Comparison of ENCODE assay signal across 12 cellular contexts in the genomic region with DNA sequence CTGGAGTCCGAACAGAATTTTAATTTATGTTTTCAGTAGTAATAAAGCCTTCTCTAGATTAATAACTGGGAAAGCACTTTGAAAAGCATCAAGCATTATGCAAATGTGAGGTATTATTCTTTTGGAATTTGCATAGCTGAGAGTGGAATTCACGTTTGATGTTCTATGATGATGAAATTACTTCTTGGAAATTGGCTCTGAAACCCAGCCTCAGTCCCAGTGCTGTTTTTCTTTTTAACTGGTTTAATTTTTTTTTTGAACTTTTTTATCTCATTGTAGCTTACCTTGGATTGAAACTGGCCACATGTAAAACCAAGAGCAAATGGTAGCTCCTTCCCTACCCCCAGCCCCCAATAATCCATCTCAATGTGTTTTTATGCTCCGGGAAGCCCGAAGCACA. TPM values are rescaled to one million over a fixed set of nuclear protein-coding genes. Genes with fewer than 3 reads are reported as not detected.
DNase-seq lines count a peak whose midpoint lies in the region; ATAC-seq, FAIRE-seq and TF ChIP-seq lines count a peak whose summit lies in the region.
"Had no signal": no experiment of that assay in that cellular context is flagged by ENCODE, and none has a peak within 500 bp of the region (broad histone marks: within the 10 kb centered on the region; RNA-seq: fewer than 3 reads in every experiment).

No MANE protein-coding gene starts in this region.

- H3K36me3 Mint-ChIP-seq in activated naive CD4-positive, alpha-beta T cell treated with anti-CD3 and anti-CD28 coated beads, Interleukin-2, amount 10 ng/mL, durations not matched to agents 7 days and 5 days = peaks cover 14% of the 10 kb centered on the region
- peaks cover 7% of the 10 kb centered on the region for H3K36me3 Mint-ChIP-seq in activated CD4-positive, alpha-beta memory T cell treated with anti-CD3 and anti-CD28 coated beads for 36 hours

- no peaks in the 10 kb centered on the region for H3K27me3 ChIP-seq in right lobe of liver
- H3K27me3 ChIP-seq in thymus (ENCODE audit: control insufficient read depth, insufficient read depth) = no peaks in the 10 kb centered on the region
- H3K27me3 ChIP-seq: pancreas had no signal

- intact Hi-C loops in activated CD4-positive, alpha-beta memory T cell treated with anti-CD3 and anti-CD28 coated beads for 36 hours (cut with micrococcal nuclease) = loop anchor here (2.0 kb wide), 1 partner anchor 25 kb away; no protein-coding TSS in a partner anchor
- intact Hi-C loops in right lobe of liver (cut with DNase I) = no loop called here

- H3K4me1 ChIP-seq in right lobe of liver (no peaks in the 10 kb centered on the region), thymus (ENCODE audit: control insufficient read depth, insufficient read depth, low read length) (peaks cover 3% of the 10 kb centered on the region)

- H3K27me3 Mint-ChIP-seq in activated naive CD4-positive, alpha-beta T cell treated with anti-CD3 and anti-CD28 coated beads, Interleukin-2, amount 10 ng/mL, durations not matched to agents 7 days and 5 days = peaks cover 9% of the 10 kb centered on the region
- H3K27me3 Mint-ChIP-seq in activated CD4-positive, alpha-beta memory T cell treated with anti-CD3 and anti-CD28 coated beads for 36 hours = peaks cover 4% of the 10 kb centered on the region

- no peak for FAIRE-seq in GM12892 (lab: Jason Lieb, UNC)
- FAIRE-seq: pancreas had no signal

- H3K9me3 Mint-ChIP-seq in activated naive CD4-positive, alpha-beta T cell treated with anti-CD3 and anti-CD28 coated beads, Interleukin-2, amount 10 ng/mL, durations not matched to agents 7 days and 5 days = peaks cover 20% of the 10 kb centered on the region
- H3K9me3 Mint-ChIP-seq in activated CD4-positive, alpha-beta memory T cell treated with anti-CD3 and anti-CD28 coated beads for 36 hours = peaks cover 16% of the 10 kb centered on the region

- H3K36me3 ChIP-seq in right lobe of liver (no peaks in the 10 kb centered on the region), thymus (ENCODE audit: control insufficient read depth, insufficient read depth) (no peaks in the 10 kb centered on the region)
- H3K36me3 ChIP-seq: pancreas had no signal

- peaks cover 29% of the 10 kb centered on the region for H3K4me1 Mint-ChIP-seq in activated naive CD4-positive, alpha-beta T cell treated with anti-CD3 and anti-CD28 coated beads, Interleukin-2, amount 10 ng/mL, durations not matched to agents 7 days and 5 days
- peaks cover 28% of the 10 kb centered on the region for H3K4me1 Mint-ChIP-seq in activated CD4-positive, alpha-beta memory T cell treated with anti-CD3 and anti-CD28 coated beads for 36 hours (ENCODE audit: low read depth)

- WGBS in right lobe of liver (ENCODE audit: insufficient coverage, low coverage, low lambda C conversion rate, missing lambda C conversion rate) = 61% methylated on average over 4 of the region's 4 CpGs
- WGBS in thymus = 52% methylated on average over 4 of the region's 4 CpGs

- peak overlapping the region; percentile 79 for H3K27ac Mint-ChIP-seq in activated naive CD4-positive, alpha-beta T cell treated with anti-CD3 and anti-CD28 coated beads, Interleukin-2, amount 10 ng/mL, durations not matched to agents 7 days and 5 days
- H3K27ac Mint-ChIP-seq in activated CD4-positive, alpha-beta memory T cell treated with anti-CD3 and anti-CD28 coated beads for 36 hours = peak overlapping the region; percentile 88

- H3K9me3 ChIP-seq in right lobe of liver = no peaks in the 10 kb centered on the region
- no peaks in the 10 kb centered on the region for H3K9me3 ChIP-seq in thymus (ENCODE audit: control insufficient read depth)
- H3K9me3 ChIP-seq: pancreas had no signal

- H3K4me3 ChIP-seq in right lobe of liver (peak overlapping the region in 2 of 3 donors; percentile 3 to 36), thymus (ENCODE audit: low read length) (peak overlapping the region; percentile 51)

- peak in 1 of 4 donors; percentile 24 for ATAC-seq in right lobe of liver

- peak overlapping the region; percentile 54 for H3K4me3 Mint-ChIP-seq in activated naive CD4-positive, alpha-beta T cell treated with anti-CD3 and anti-CD28 coated beads, Interleukin-2, amount 10 ng/mL, durations not matched to agents 7 days and 5 days
- peak overlapping the region; percentile 73 for H3K4me3 Mint-ChIP-seq in activated CD4-positive, alpha-beta memory T cell treated with anti-CD3 and anti-CD28 coated beads for 36 hours

- CTCF ChIA-PET in activated naive CD4-positive, alpha-beta T cell treated with anti-CD3 and anti-CD28 coated beads, Interleukin-2, amount 10 ng/mL, durations not matched to agents 7 days and 5 days (lab: Charles Lee) = interaction anchor here (1.2 to 2.5 kb wide), 2 partner anchors 9 to 185 kb away, joined by 5 to 9 read pairs; no protein-coding TSS in a partner anchor
- CTCF ChIA-PET in activated CD4-positive, alpha-beta memory T cell treated with anti-CD3 and anti-CD28 coated beads for 36 hours (lab: Charles Lee) = interaction anchor here (1.2 to 1.6 kb wide), 2 partner anchors 175 to 185 kb away, joined by 3 to 7 read pairs; no protein-coding TSS in a partner anchor

- no peak for TF ChIP-seq POLR2A in right lobe of liver (IDR thresholded peaks at IDR 0.05)
- TF ChIP-seq POLR2A in GM12892 (IDR thresholded peaks at IDR 0.05; ENCODE audit: low read depth, low read length) = no peak

- no peak for DNase-seq in activated naive CD4-positive, alpha-beta T cell treated with anti-CD3 and anti-CD28 coated beads, Interleukin-2, amount 10 ng/mL, durations not matched to agents 7 days and 5 days
- DNase-seq in activated naive CD4-positive, alpha-beta T cell treated with Interleukin-2 at 50 U/mL for 16 hours = no peak
- DNase-seq in activated CD4-positive, alpha-beta memory T cell treated with anti-CD3 and anti-CD28 coated beads for 36 hours = no peak
- DNase-seq in right lobe of liver (no peak), GM12892 (ENCODE audit: insufficient read length) (no peak), SHP77 treated with DMSO at 0.1 percent for 48 hours (lab: John Stamatoyannopoulos, UW) (no peak)
- DNase-seq in stimulated activated CD4-positive, alpha-beta T cell treated with anti-CD3 and anti-CD28 coated beads, Interleukin-4, amount 100 ng/mL, for 1 hour = no peak
- DNase-seq: activated CD4-positive, alpha-beta T cell treated with anti-CD3 and anti-CD28 coated beads, Interleukin-2, amount 50 U/mL, for 48 hours; anterior cingulate cortex; NCI-H446 treated with DMSO at 0.1 percent for 48 hours; pancreas had no signal

- H3K27ac ChIP-seq in right lobe of liver (peak overlapping the region in 2 of 3 donors; percentile 13 to 21), thymus (ENCODE audit: low read depth) (no peak overlapping the region)

- TF ChIP-seq CTCF in right lobe of liver (IDR thresholded peaks at IDR 0.05) = no peak

- POLR2A ChIA-PET in activated CD4-positive, alpha-beta memory T cell treated with anti-CD3 and anti-CD28 coated beads for 36 hours (lab: Charles Lee) = interaction anchor here (0.7 to 1.7 kb wide), 2 partner anchors 70 to 86 kb away, joined by 3 to 6 read pairs; no protein-coding TSS in a partner anchor

RNA-seq across cellular contexts. Expression of a gene that starts 1.2 kb away (rescaled TPM):
- 1 to 10 TPM; 4.8 to 5.3 TPM for total RNA-seq in activated CD4-positive, alpha-beta memory T cell treated with anti-CD3 and anti-CD28 coated beads for 36 hours
- 10 to 100 TPM in 4 of 6 experiments, 1 to 10 TPM in 2; 7.6 to 15.6 (median 12.2) TPM for total RNA-seq in right lobe of liver
- polyA plus RNA-seq in thymus = 16.3 TPM
- polyA plus RNA-seq in GM12892 (2012; ENCODE audit: missing spikeins) = 9.2 TPM

RNA-seq across cellular contexts. Expression of a gene that starts 52.5 kb away (rescaled TPM):
- total RNA-seq in activated CD4-positive, alpha-beta memory T cell treated with anti-CD3 and anti-CD28 coated beads for 36 hours = 10 to 100 TPM; 18.9 to 19.1 TPM
- 10 to 100 TPM; 48.5 to 68.0 (median 59.6) TPM for total RNA-seq in right lobe of liver
- 5.8 TPM for polyA plus RNA-seq in thymus
- 26.3 TPM for polyA plus RNA-seq in GM12892 (2012; ENCODE audit: missing spikeins)
